17 cellular contexts compared by ENCODE assay signal in genomic region chr7:37376386-37376785, GRCh38.
DNase-seq lines count a peak whose midpoint lies in the region; ATAC-seq and TF ChIP-seq lines count a peak whose summit lies in the region.
"Had no signal": no experiment of that assay in that cellular context is flagged by ENCODE, and none has a peak within 500 bp of the region (broad histone marks: within the 10 kb centered on the region; RNA-seq: fewer than 3 reads in every experiment).

No MANE protein-coding gene starts in this region.

- no peak for TF ChIP-seq CTCF in HEK293 (tag by site-specific recombination; IDR thresholded peaks at IDR 0.05)
- no peak for TF ChIP-seq CTCF in gastrocnemius medialis (IDR thresholded peaks at IDR 0.05 in 4 of 5, conservative IDR thresholded peaks at IDR 0.05 in 1 of 5)

- H3K4me1 ChIP-seq in HEK293 (ENCODE audit: control insufficient read depth, insufficient read depth, low read length): no peaks in the 10 kb centered on the region
- H3K4me1 ChIP-seq in gastrocnemius medialis: no peaks in the 10 kb centered on the region
- H3K4me1 ChIP-seq: BE2C, HAP-1 had no signal

- H3K4me3 Mint-ChIP-seq in activated T-cell treated with anti-CD3 and anti-CD28 coated beads, Interleukin-2, amount 50 U/mL, for 72 hours: peak overlapping the region; percentile 53 to 61
- H3K4me3 Mint-ChIP-seq: activated naive CD8-positive, alpha-beta T cell treated with anti-CD3 and anti-CD28 coated beads, Interleukin-2, amount 10 ng/mL, durations not matched to agents 7 days and 5 days; mesothelial cell of epicardium; neural progenitor cell had no signal

- POLR2A ChIA-PET in HEK293 (lab: Yijun Ruan, JAX): no interaction called here

- H3K4me3 ChIP-seq in HEK293 (ENCODE audit: low read depth, low read length) (no peak overlapping the region), gastrocnemius medialis (no peak overlapping the region)
- H3K4me3 ChIP-seq: HAP-1, neural progenitor cell, thyroid gland had no signal

- in situ Hi-C loops in gastrocnemius medialis (cut with MboI; ENCODE audit: low sequenced_read_pairs in 4 of 4): no loop called here

- no peaks in the 10 kb centered on the region for H3K27me3 Mint-ChIP-seq in activated T-cell treated with anti-CD3 and anti-CD28 coated beads, Interleukin-2, amount 50 U/mL, for 72 hours (ENCODE audit: low read depth)

- DNase-seq in Daoy (ENCODE audit: low read depth): peak; percentile 65
- DNase-seq in activated T-cell treated with anti-CD3 and anti-CD28 coated beads, Interleukin-2, amount 50 U/mL, for 72 hours: peak; percentile 69 to 74
- peak; percentile 93 for DNase-seq in islet precursor cell
- no peak for DNase-seq in foreskin melanocyte
- no peak for DNase-seq in gastrocnemius medialis
- DNase-seq: activated naive CD8-positive, alpha-beta T cell treated with anti-CD3 and anti-CD28 coated beads, Interleukin-2, amount 10 ng/mL, durations not matched to agents 7 days and 5 days; BE2C; hippocampal formation; NCI-H1694 treated with DMSO at 0.1 percent for 48 hours; NCI-H226; SIG-M5; thyroid gland had no signal

- H3K36me3 ChIP-seq in HEK293 (ENCODE audit: control insufficient read depth in 2 of 2, insufficient read depth in 1 of 2, low read length in 2 of 2) (no peaks in the 10 kb centered on the region), gastrocnemius medialis (no peaks in the 10 kb centered on the region)
- H3K36me3 ChIP-seq: BE2C, HAP-1, neural progenitor cell, thyroid gland had no signal

- H3K27ac ChIP-seq in HEK293 (ENCODE audit: extremely low read depth, low read depth, low read length) (no peak overlapping the region), gastrocnemius medialis (no peak overlapping the region)
- H3K27ac ChIP-seq: neural progenitor cell, thyroid gland had no signal

- H3K27me3 ChIP-seq in gastrocnemius medialis: no peaks in the 10 kb centered on the region
- H3K27me3 ChIP-seq: BE2C, neural progenitor cell, thyroid gland had no signal

- no peak for TF ChIP-seq POLR2A in gastrocnemius medialis (IDR thresholded peaks at IDR 0.05)

- H3K27ac Mint-ChIP-seq in activated T-cell treated with anti-CD3 and anti-CD28 coated beads, Interleukin-2, amount 50 U/mL, for 72 hours: peak overlapping the region; percentile 76
- H3K27ac Mint-ChIP-seq: activated naive CD8-positive, alpha-beta T cell treated with anti-CD3 and anti-CD28 coated beads, Interleukin-2, amount 10 ng/mL, durations not matched to agents 7 days and 5 days; mesothelial cell of epicardium; neural progenitor cell had no signal

- H3K9me3 Mint-ChIP-seq in activated T-cell treated with anti-CD3 and anti-CD28 coated beads, Interleukin-2, amount 50 U/mL, for 72 hours: peaks cover 7 to 9% of the 10 kb centered on the region in 2 donors

- no peaks in the 10 kb centered on the region for H3K9me3 ChIP-seq in HEK293 (ENCODE audit: control insufficient read depth, insufficient read depth, low read depth, low read length)
- H3K9me3 ChIP-seq in gastrocnemius medialis: no peaks in the 10 kb centered on the region
- H3K9me3 ChIP-seq: BE2C, HAP-1, thyroid gland had no signal

- intact Hi-C loops in gastrocnemius medialis (cut with DNase I; ENCODE audit: low total_unique reads): no loop called here

- peaks cover 12 to 22% of the 10 kb centered on the region in 2 donors for H3K36me3 Mint-ChIP-seq in activated T-cell treated with anti-CD3 and anti-CD28 coated beads, Interleukin-2, amount 50 U/mL, for 72 hours (ENCODE audit: insufficient read depth in 2 of 2)

- CTCF ChIA-PET in HEK293 (lab: Yijun Ruan, JAX): no interaction called here

- peak; percentile 86 to 87 for ATAC-seq in activated T-cell treated with anti-CD3 and anti-CD28 coated beads, Interleukin-2, amount 50 U/mL, for 72 hours (replicated peaks in 1 of 2)
- no peak for ATAC-seq in gastrocnemius medialis
- ATAC-seq in HG03442 (IDR thresholded peaks at IDR 0.05; ENCODE audit: unreplicated experiment): no peak

- H3K4me1 Mint-ChIP-seq in activated T-cell treated with anti-CD3 and anti-CD28 coated beads, Interleukin-2, amount 50 U/mL, for 72 hours (ENCODE audit: low read depth): peaks cover 76% of the 10 kb centered on the region
- H3K4me1 Mint-ChIP-seq: mesothelial cell of epicardium, neural progenitor cell had no signal

TF ChIP-seq in HEK293, 187 proteins besides CTCF, POLR2A, EP300 and RAD21:
- TF ChIP-seq ZNF621 (tag by site-specific recombination; IDR thresholded peaks at IDR 0.05) (no peak), SETDB1 (IDR thresholded peaks at IDR 0.05; ENCODE audit: insufficient read length, low read length) (peak; percentile 56), SP3 (tag by site-specific recombination; IDR thresholded peaks at IDR 0.05) (no peak), ZNF561 (tag by site-specific recombination; IDR thresholded peaks at IDR 0.05; ENCODE audit: borderline replicate concordance) (no peak), ZNF768 (tag by site-specific recombination; IDR thresholded peaks at IDR 0.05) (no peak), PRDM4 (tag by site-specific recombination; IDR thresholded peaks at IDR 0.05) (no peak), ZSCAN30 (tag by site-specific recombination; IDR thresholded peaks at IDR 0.05) (no peak), ZNF148 (tag by site-specific recombination; IDR thresholded peaks at IDR 0.05; ENCODE audit: borderline replicate concordance) (no peak), TRIM28 (IDR thresholded peaks at IDR 0.05; ENCODE audit: borderline replicate concordance, low read length) (peak; percentile 75; the same call in 1 of the 2 replicates), ZNF76 (tag by site-specific recombination; IDR thresholded peaks at IDR 0.05; ENCODE audit: borderline replicate concordance, low read depth) (no peak), ZNF776 (tag by site-specific recombination; IDR thresholded peaks at IDR 0.05; ENCODE audit: borderline replicate concordance) (no peak), ZNF843 (tag by site-specific recombination; IDR thresholded peaks at IDR 0.05) (no peak), HOXD13 (CRISPR knock-in tag; IDR thresholded peaks at IDR 0.05; ENCODE audit: borderline replicate concordance) (no peak), ZNF416 (tag by site-specific recombination; IDR thresholded peaks at IDR 0.05) (no peak), ZBTB8A (tag by site-specific recombination; IDR thresholded peaks at IDR 0.05) (no peak), ZNF121 (tag by site-specific recombination; IDR thresholded peaks at IDR 0.05) (no peak), ZNF280C (tag by site-specific recombination; IDR thresholded peaks at IDR 0.05) (no peak), ZNF514 (tag by site-specific recombination; IDR thresholded peaks at IDR 0.05) (no peak)
TF ChIP-seq in HEK293: peak in this region for 2.

Comparison
In these comparisons a context has a peak if more than half of its experiments do, and no peak if none do; other contexts are left out.
1. DNase-seq: peak in Daoy (single experiment), activated T-cell treated with anti-CD3 and anti-CD28 coated beads, Interleukin-2, amount 50 U/mL, for 72 hours (2 of 2) and islet precursor cell (single experiment); none in foreskin melanocyte (single experiment) and gastrocnemius medialis (0 of 2).
2. ATAC-seq: peak in activated T-cell treated with anti-CD3 and anti-CD28 coated beads, Interleukin-2, amount 50 U/mL, for 72 hours (2 of 2); none in gastrocnemius medialis (0 of 2) and HG03442 (single experiment).